10 cellular contexts compared by ENCODE assay signal in the genomic region with DNA sequence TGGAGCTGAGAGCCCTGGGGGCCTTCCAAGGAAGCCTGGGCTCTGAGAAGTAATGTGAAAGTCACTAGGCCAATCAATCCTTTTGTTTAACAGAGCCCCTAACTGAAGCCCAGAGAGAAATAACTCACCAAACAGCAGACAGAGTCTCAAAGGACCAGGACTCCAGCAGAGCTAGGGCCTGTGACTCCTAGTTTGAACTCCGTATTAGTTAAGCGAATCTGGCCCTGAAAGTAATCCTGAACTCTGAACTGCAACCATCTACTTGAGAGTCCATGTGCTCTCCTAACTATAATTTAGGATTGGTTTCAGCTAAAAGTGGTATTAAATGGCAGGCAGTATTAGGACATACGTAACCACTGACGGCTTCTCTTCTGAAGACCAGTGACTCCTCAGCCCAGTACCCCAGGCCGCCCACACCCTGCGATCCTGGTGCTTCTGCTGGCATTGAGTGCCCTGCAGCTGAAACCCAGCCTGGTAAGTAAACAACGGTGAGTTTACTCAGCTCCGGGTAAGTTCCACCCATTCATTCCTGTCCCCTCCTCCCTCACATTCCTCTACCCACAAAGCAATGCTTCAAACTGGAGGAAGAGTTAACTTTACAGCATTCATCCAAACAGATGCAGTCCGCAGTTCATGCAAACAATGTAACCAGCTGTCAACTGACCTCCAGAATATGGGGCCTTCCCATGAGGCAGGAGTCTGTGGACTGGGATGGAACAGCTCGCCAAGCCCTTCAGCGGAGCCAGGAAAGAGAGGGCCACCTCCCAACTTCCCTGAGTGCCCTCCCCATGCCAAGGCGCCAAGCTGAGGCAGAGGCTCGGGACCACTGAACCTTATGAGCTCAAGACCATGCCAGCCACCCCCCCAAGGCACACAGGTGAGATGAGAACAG. TPM values are rescaled to one million over a fixed set of nuclear protein-coding genes. Genes with fewer than 3 reads are reported as not detected.
A peak's percentile ranks its signal among the peaks of the same experiment; 100 is the strongest.
DNase-seq lines count a peak whose midpoint lies in the region; ATAC-seq and TF ChIP-seq lines count a peak whose summit lies in the region.
"Had no signal": no experiment of that assay in that cellular context is flagged by ENCODE, and none has a peak within 500 bp of the region (broad histone marks: within the 10 kb centered on the region; RNA-seq: fewer than 3 reads in every experiment).

No MANE protein-coding gene starts in this region.

- peaks cover 27% of the 10 kb centered on the region for H3K9me3 ChIP-seq in BLaER1
- H3K9me3 ChIP-seq in mucosa of descending colon = no peaks in the 10 kb centered on the region

- 0 out of 2 replicates have a peak overlapping the region, but pooled peaks have one; percentile 3 for H3K27ac ChIP-seq in BLaER1

- peaks cover 55% of the 10 kb centered on the region for H4K20me1 ChIP-seq in BLaER1

- TF ChIP-seq CTCF in cardiac fibroblast (IDR thresholded peaks at IDR 0.05; ENCODE audit: low read depth, low read length) (no peak), mucosa of descending colon (IDR thresholded peaks at IDR 0.05) (no peak)

- DNase-seq in NCI-H2029 (lab: John Stamatoyannopoulos, UW) = peak; percentile 23
- DNase-seq in cardiac fibroblast (ENCODE audit: low read depth in 2 of 2) = peak; percentile 3 to 6
- peak; percentile 82 to 86 (median 84) for DNase-seq in mucosa of descending colon
- DNase-seq in GM03348 (ENCODE audit: low spot score) = no peak
- no peak for DNase-seq in RPMI8226
- DNase-seq: C1 segment of cervical spinal cord had no signal

- H3K4me1 ChIP-seq in BLaER1 (peaks cover 43% of the 10 kb centered on the region), mucosa of descending colon (ENCODE audit: low read depth) (peaks cover 19% of the 10 kb centered on the region)

- ATAC-seq in mucosa of descending colon (peak; percentile 90), GM21717 (IDR thresholded peaks at IDR 0.05; ENCODE audit: unreplicated experiment) (no peak), GM18870 (IDR thresholded peaks at IDR 0.05; ENCODE audit: unreplicated experiment) (no peak)
- ATAC-seq: stimulated activated effector memory CD8-positive, alpha-beta T cell treated with anti-CD3 and anti-CD28 coated beads, Interleukin-12 subunit alpha, Interleukin-12 subunit beta, amount 100 ng/mL, for 72 hours had no signal

- intact Hi-C loops in mucosa of descending colon (cut with DNase I, micrococcal nuclease) = no loop called here

- no peak overlapping the region for H3K9ac ChIP-seq in BLaER1

- no peaks in the 10 kb centered on the region for H3K27me3 ChIP-seq in BLaER1

- no peak overlapping the region for H3K4me3 ChIP-seq in BLaER1
- H3K4me3 ChIP-seq in cardiac fibroblast (replicated peaks in 1 of 2; ENCODE audit: low read depth in 2 of 2, low read length in 2 of 2) = no peak overlapping the region
- no peak overlapping the region for H3K4me3 ChIP-seq in mucosa of descending colon

- no peak overlapping the region for H3K4me2 ChIP-seq in BLaER1

- H3K36me3 ChIP-seq in BLaER1 (peaks cover 37% of the 10 kb centered on the region), mucosa of descending colon (ENCODE audit: low read depth) (no peaks in the 10 kb centered on the region)

RNA-seq across cellular contexts. Expression of gene MYO5C, which starts 7.3 kb away (rescaled TPM):
- total RNA-seq in mucosa of descending colon = 10 to 100 TPM; 46.6 to 90.0 (median 81.6) TPM

Comparison
In these comparisons a context has a peak if more than half of its experiments do, and no peak if none do; other contexts are left out.
1. DNase-seq: peak in NCI-H2029 (single experiment), cardiac fibroblast (2 of 2) and mucosa of descending colon (3 of 3); none in GM03348 (single experiment) and RPMI8226 (single experiment).